ENCODE assay signal across 21 cellular contexts in genomic region chr2:202069189-202070050, GRCh38. TPM values are rescaled to one million over a fixed set of nuclear protein-coding genes. Genes with fewer than 3 reads are reported as not detected.
A peak's percentile ranks its signal among the peaks of the same experiment; 100 is the strongest.
DNase-seq lines count a peak whose midpoint lies in the region; ATAC-seq and TF ChIP-seq lines count a peak whose summit lies in the region.
"Had no signal": no experiment of that assay in that cellular context is flagged by ENCODE, and none has a peak within 500 bp of the region (broad histone marks: within the 10 kb centered on the region; RNA-seq: fewer than 3 reads in every experiment).

No MANE protein-coding gene starts in this region.

- ATAC-seq in HG03342 (IDR thresholded peaks at IDR 0.05; ENCODE audit: unreplicated experiment) = no peak
- ATAC-seq in HG03460 (IDR thresholded peaks at IDR 0.05; ENCODE audit: unreplicated experiment) = no peak
- ATAC-seq: activated naive CD4-positive, alpha-beta T cell treated with anti-CD3 and anti-CD28 coated beads, Interleukin-2, amount 50 U/mL, for 72 hours; HCT116; right lobe of liver had no signal

- peak overlapping the region; percentile 57 to 84 (median 68) for H3K27ac Mint-ChIP-seq in nephron
- H3K27ac Mint-ChIP-seq: activated CD4-positive, alpha-beta T cell treated with anti-CD3 and anti-CD28 coated beads, Interleukin-2, amount 10 ng/mL, durations not matched to agents 7 days and 5 days; activated naive CD4-positive, alpha-beta T cell treated with anti-CD3 and anti-CD28 coated beads, Interleukin-2, amount 50 U/mL, for 72 hours had no signal

- peaks cover 0 to 3% (median 1%) of the 10 kb centered on the region in 4 donors for H3K4me1 ChIP-seq in tibial artery
- H3K4me1 ChIP-seq: right lobe of liver had no signal

- DNase-seq in H4 (ENCODE audit: low spot score) (peak; percentile 76), NCI-H524 treated with DMSO at 0.1 percent for 48 hours (lab: John Stamatoyannopoulos, UW) (peak; percentile 38), WERI-Rb-1 (peak; percentile 85), tibial artery (no peak)
- DNase-seq: activated CD4-positive, alpha-beta T cell treated with anti-CD3 and anti-CD28 coated beads, Interleukin-2, amount 10 ng/mL, durations not matched to agents 7 days and 5 days; activated T-cell treated with anti-CD3 and anti-CD28 coated beads for 4 hours; hypothalamus; kidney glomerular epithelial cell; NCI-H2081 treated with DMSO at 0.1 percent for 48 hours; NCI-H774; nucleus accumbens; right lobe of liver; Right ventricle myocardium superior; stimulated activated CD4-positive, alpha-beta T cell treated with anti-CD3 and anti-CD28 coated beads, Interleukin-1b, Interleukin-23, amount 100 ng/mL, for 48 hours had no signal

- H3K9me3 ChIP-seq in WERI-Rb-1 (ENCODE audit: severe bottlenecking) = no peaks in the 10 kb centered on the region
- no peaks in the 10 kb centered on the region for H3K9me3 ChIP-seq in tibial artery
- H3K9me3 ChIP-seq: right lobe of liver had no signal

- H3K36me3 ChIP-seq in WERI-Rb-1 = no peaks in the 10 kb centered on the region
- H3K36me3 ChIP-seq in tibial artery = no peaks in the 10 kb centered on the region
- H3K36me3 ChIP-seq: right lobe of liver had no signal

- H3K27ac ChIP-seq in WERI-Rb-1 (peak overlapping the region; percentile 73), tibial artery (no peak overlapping the region)
- H3K27ac ChIP-seq: right lobe of liver had no signal

- no peaks in the 10 kb centered on the region for H3K27me3 ChIP-seq in WERI-Rb-1 (ENCODE audit: insufficient read depth, low read depth, severe bottlenecking)
- H3K27me3 ChIP-seq in tibial artery = no peaks in the 10 kb centered on the region
- H3K27me3 ChIP-seq: right lobe of liver had no signal

- no peak overlapping the region for H3K4me3 ChIP-seq in WERI-Rb-1 (ENCODE audit: low read depth, low read length)
- no peak overlapping the region for H3K4me3 ChIP-seq in tibial artery
- H3K4me3 ChIP-seq: right lobe of liver had no signal

- H3K9me3 Mint-ChIP-seq in nephron = no peaks in the 10 kb centered on the region
- H3K9me3 Mint-ChIP-seq: activated CD4-positive, alpha-beta T cell treated with anti-CD3 and anti-CD28 coated beads, Interleukin-2, amount 10 ng/mL, durations not matched to agents 7 days and 5 days; activated naive CD4-positive, alpha-beta T cell treated with anti-CD3 and anti-CD28 coated beads, Interleukin-2, amount 50 U/mL, for 72 hours had no signal

- no peaks in the 10 kb centered on the region for H3K27me3 Mint-ChIP-seq in nephron (ENCODE audit: low read depth)

- TF ChIP-seq CTCF in WERI-Rb-1 (IDR thresholded peaks at IDR 0.05; ENCODE audit: low read depth, low read length) = no peak
- no peak for TF ChIP-seq CTCF in nephron (IDR thresholded peaks at IDR 0.05; ENCODE audit: unreplicated experiment in 3 of 3)
- TF ChIP-seq CTCF in tibial artery (IDR thresholded peaks at IDR 0.05) = no peak

- H3K4me1 Mint-ChIP-seq in nephron = peaks cover 67% of the 10 kb centered on the region
- H3K4me1 Mint-ChIP-seq: activated CD4-positive, alpha-beta T cell treated with anti-CD3 and anti-CD28 coated beads, Interleukin-2, amount 10 ng/mL, durations not matched to agents 7 days and 5 days had no signal

- H3K4me3 Mint-ChIP-seq in nephron = no peak overlapping the region
- H3K4me3 Mint-ChIP-seq: activated CD4-positive, alpha-beta T cell treated with anti-CD3 and anti-CD28 coated beads, Interleukin-2, amount 10 ng/mL, durations not matched to agents 7 days and 5 days had no signal

- intact Hi-C loops in tibial artery (cut with DNase I; ENCODE audit: low total_unique reads) = no loop called here

- no peaks in the 10 kb centered on the region for H3K36me3 Mint-ChIP-seq in nephron (ENCODE audit: low read depth)
- H3K36me3 Mint-ChIP-seq: activated naive CD4-positive, alpha-beta T cell treated with anti-CD3 and anti-CD28 coated beads, Interleukin-2, amount 50 U/mL, for 72 hours had no signal

RNA-seq across cellular contexts. Expression of gene KIAA2012, which starts 3.6 kb away (rescaled TPM):
- not detected in 2 replicates for total RNA-seq in H4 (2014; rRNA removed; shearing (Covaris generic))
- total RNA-seq: activated CD4-positive, alpha-beta T cell treated with anti-CD3 and anti-CD28 coated beads, Interleukin-2, amount 10 ng/mL, durations not matched to agents 7 days and 5 days; activated naive CD4-positive, alpha-beta T cell treated with anti-CD3 and anti-CD28 coated beads, Interleukin-2, amount 50 U/mL, for 72 hours; fibroblast of lung; MCF 10A; Right ventricle myocardium superior had no signal

RNA-seq across cellular contexts. Expression of gene FZD7, which starts 35.8 kb away (rescaled TPM):
- 19.0 and 25.2 TPM in 2 replicates for total RNA-seq in H4 (2014; rRNA removed; shearing (Covaris generic))

Comparison
In these comparisons a context has a peak if more than half of its experiments do, and no peak if none do; other contexts are left out.
1. DNase-seq: peak in H4 (single experiment), NCI-H524 treated with DMSO at 0.1 percent for 48 hours (single experiment) and WERI-Rb-1 (single experiment); none in tibial artery (0 of 2).